ENCODE assay signal across 12 cellular contexts in the genomic region with DNA sequence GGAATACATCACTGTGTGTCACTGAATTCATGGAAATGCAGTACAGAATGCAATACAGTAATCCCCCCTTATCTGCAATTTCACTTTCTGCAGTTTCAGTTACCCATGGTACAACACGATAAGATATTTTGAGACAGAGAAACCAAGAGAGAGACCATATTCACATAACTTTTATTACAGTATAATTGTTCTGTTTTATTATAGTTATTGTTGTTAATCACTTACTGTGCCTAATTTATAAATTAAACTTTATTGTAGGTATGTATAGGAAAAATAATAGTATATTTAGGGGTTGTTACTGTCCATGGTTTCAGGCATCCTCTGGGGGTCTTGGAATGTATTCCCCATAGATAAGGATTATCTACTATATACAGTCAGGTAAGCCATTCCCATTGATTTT.
A peak's percentile ranks its signal among the peaks of the same experiment; 100 is the strongest.
DNase-seq lines count a peak whose midpoint lies in the region; ATAC-seq and TF ChIP-seq lines count a peak whose summit lies in the region.
"Had no signal": no experiment of that assay in that cellular context is flagged by ENCODE, and none has a peak within 500 bp of the region (broad histone marks: within the 10 kb centered on the region; RNA-seq: fewer than 3 reads in every experiment).

No MANE protein-coding gene starts in this region.

- peak overlapping the region; percentile 45 for H3K4me3 Mint-ChIP-seq in activated naive CD4-positive, alpha-beta T cell treated with anti-CD3 and anti-CD28 coated beads, Interleukin-2, amount 50 U/mL, for 24 hours
- H3K4me3 Mint-ChIP-seq in MCF 10A (ENCODE audit: unreplicated experiment): no peak overlapping the region

- peaks cover 91% of the 10 kb centered on the region for H3K4me1 Mint-ChIP-seq in activated naive CD4-positive, alpha-beta T cell treated with anti-CD3 and anti-CD28 coated beads, Interleukin-2, amount 50 U/mL, for 24 hours
- H3K4me1 Mint-ChIP-seq in MCF 10A (ENCODE audit: insufficient read depth, unreplicated experiment): peaks cover 32% of the 10 kb centered on the region

- WGBS in urinary bladder: 53% methylated on average over 1 of the region's 1 CpG

- peak overlapping the region; percentile 96 for H3K27ac Mint-ChIP-seq in activated naive CD4-positive, alpha-beta T cell treated with anti-CD3 and anti-CD28 coated beads, Interleukin-2, amount 50 U/mL, for 24 hours
- peak overlapping the region in 1 of 2 donors; percentile 75 for H3K27ac Mint-ChIP-seq in activated naive CD4-positive, alpha-beta T cell treated with anti-CD3 and anti-CD28 coated beads, Interleukin-2, amount 50 U/mL, for 72 hours
- peak overlapping the region; percentile 82 for H3K27ac Mint-ChIP-seq in MCF 10A (ENCODE audit: low read depth, unreplicated experiment)

- H3K36me3 Mint-ChIP-seq in activated naive CD4-positive, alpha-beta T cell treated with anti-CD3 and anti-CD28 coated beads, Interleukin-2, amount 50 U/mL, for 24 hours: peaks cover 20% of the 10 kb centered on the region
- H3K36me3 Mint-ChIP-seq in activated naive CD4-positive, alpha-beta T cell treated with anti-CD3 and anti-CD28 coated beads, Interleukin-2, amount 50 U/mL, for 72 hours: peaks cover 0 to 50% of the 10 kb centered on the region in 2 donors
- peaks cover 8% of the 10 kb centered on the region for H3K36me3 Mint-ChIP-seq in MCF 10A (ENCODE audit: insufficient read depth, unreplicated experiment)

- H3K27ac ChIP-seq in muscle layer of colon (ENCODE audit: low read depth, low read length) (peak overlapping the region; percentile 19), urinary bladder (ENCODE audit: low read depth) (peak overlapping the region; percentile 10)
- H3K27ac ChIP-seq: parathyroid adenoma, VCaP had no signal

- CTCF ChIA-PET in MCF 10A (lab: Yijun Ruan, JAX): no interaction called here

- no peak for ATAC-seq in activated naive CD4-positive, alpha-beta T cell treated with anti-CD3 and anti-CD28 coated beads, Interleukin-2, amount 50 U/mL, for 72 hours
- no peak for ATAC-seq in GM18520 (IDR thresholded peaks at IDR 0.05; ENCODE audit: unreplicated experiment)

- H3K4me3 ChIP-seq in muscle layer of colon (ENCODE audit: low read depth in 1 of 2, low read length in 2 of 2) (no peak overlapping the region), urinary bladder (ENCODE audit: low read depth, low read length) (no peak overlapping the region)

- no peaks in the 10 kb centered on the region for H3K27me3 ChIP-seq in muscle layer of colon (ENCODE audit: control insufficient read depth in 1 of 2, insufficient read depth in 2 of 2, low read length in 2 of 2)

- H3K36me3 ChIP-seq in muscle layer of colon (ENCODE audit: insufficient read depth, low read length) (peaks cover 8% of the 10 kb centered on the region), urinary bladder (ENCODE audit: insufficient read depth) (no peaks in the 10 kb centered on the region)

- no TSS peak for BruUV-seq in MCF 10A (replicated peaks; lab: Mats Ljungman, UMichigan)

- intact Hi-C loops in MCF 10A (cut with micrococcal nuclease): no loop called here

- H3K9me3 ChIP-seq in muscle layer of colon (ENCODE audit: low read length): no peaks in the 10 kb centered on the region

- DNase-seq in activated naive CD4-positive, alpha-beta T cell treated with anti-CD3 and anti-CD28 coated beads, Interleukin-2, amount 50 U/mL, for 72 hours (ENCODE audit: low spot score in 2 of 2): no peak
- no peak for DNase-seq in MCF 10A (ENCODE audit: unreplicated experiment)
- DNase-seq in pons (ENCODE audit: low spot score): no peak
- DNase-seq in ureter (ENCODE audit: low spot score): no peak
- DNase-seq: GF-D8, NCI-H187 had no signal

- H3K27me3 Mint-ChIP-seq in activated naive CD4-positive, alpha-beta T cell treated with anti-CD3 and anti-CD28 coated beads, Interleukin-2, amount 50 U/mL, for 24 hours: no peaks in the 10 kb centered on the region
- no peaks in the 10 kb centered on the region for H3K27me3 Mint-ChIP-seq in MCF 10A (ENCODE audit: insufficient read depth, unreplicated experiment)

- TF ChIP-seq CTCF in MCF 10A (IDR thresholded peaks at IDR 0.05; ENCODE audit: unreplicated experiment): no peak

- POLR2A ChIA-PET in MCF 10A (lab: Yijun Ruan, JAX): no interaction called here

- H3K4me1 ChIP-seq in muscle layer of colon (ENCODE audit: insufficient read depth, low read length) (peaks cover 61% of the 10 kb centered on the region), urinary bladder (ENCODE audit: insufficient read depth) (peaks cover 1% of the 10 kb centered on the region)
- H3K4me1 ChIP-seq: parathyroid adenoma had no signal

- H3K9ac ChIP-seq in muscle layer of colon (ENCODE audit: low read length): no peak overlapping the region
- H3K9ac ChIP-seq: parathyroid adenoma had no signal

- H3K9me3 Mint-ChIP-seq in activated naive CD4-positive, alpha-beta T cell treated with anti-CD3 and anti-CD28 coated beads, Interleukin-2, amount 50 U/mL, for 24 hours: no peaks in the 10 kb centered on the region
- H3K9me3 Mint-ChIP-seq in activated naive CD4-positive, alpha-beta T cell treated with anti-CD3 and anti-CD28 coated beads, Interleukin-2, amount 50 U/mL, for 72 hours: no peaks in the 10 kb centered on the region
- H3K9me3 Mint-ChIP-seq in MCF 10A (ENCODE audit: unreplicated experiment): no peaks in the 10 kb centered on the region
